Comparison of ENCODE assay signal across 22 cellular contexts in genomic region chr11:123254357-123254756, GRCh38. TPM values are rescaled to one million over a fixed set of nuclear protein-coding genes. Genes with fewer than 3 reads are reported as not detected.
A peak's percentile ranks its signal among the peaks of the same experiment; 100 is the strongest.
DNase-seq lines count a peak whose midpoint lies in the region; ATAC-seq, FAIRE-seq and TF ChIP-seq lines count a peak whose summit lies in the region.
"Had no signal": no experiment of that assay in that cellular context is flagged by ENCODE, and none has a peak within 500 bp of the region (broad histone marks: within the 10 kb centered on the region; RNA-seq: fewer than 3 reads in every experiment).

No MANE protein-coding gene starts in this region.

- no peaks in the 10 kb centered on the region for H3K23me2 ChIP-seq in H1 (ENCODE audit: low read depth, low read length)

- TF ChIP-seq CTCF in IMR-90 (conservative IDR thresholded peaks at IDR 0.05; ENCODE audit: low read depth, low read length) (no peak), H1 (IDR thresholded peaks at IDR 0.05; ENCODE audit: control extremely low read depth in 1 of 3, insufficient read depth in 1 of 3, low read depth in 1 of 3, low read length in 3 of 3) (no peak)

- H3K56ac ChIP-seq in IMR-90 (ENCODE audit: extremely low read depth, insufficient read depth, low read length): no peak overlapping the region
- no peak overlapping the region for H3K56ac ChIP-seq in H1 (replicated peaks; ENCODE audit: insufficient read length, low read depth, low read length)

- TF ChIP-seq POLR2A in IMR-90 (IDR thresholded peaks at IDR 0.05; ENCODE audit: low read depth, low read length) (no peak), H1 (IDR thresholded peaks at IDR 0.05; ENCODE audit: control extremely low read depth in 1 of 2, low read depth in 2 of 2, low read length in 2 of 2) (no peak)

- peaks cover 8% of the 10 kb centered on the region for H3K9me1 ChIP-seq in IMR-90 (ENCODE audit: insufficient read depth, low read length)

- H4K12ac ChIP-seq in trophoblast cell (ENCODE audit: low read depth, low read length): no peak overlapping the region

- H3K4me3 ChIP-seq in IMR-90 (ENCODE audit: insufficient read depth, low read depth, low read length) (no peak overlapping the region), H1 (ENCODE audit: extremely low read depth in 1 of 4, insufficient read depth in 2 of 4, low read depth in 3 of 4, low read length in 4 of 4) (no peak overlapping the region), trophoblast cell (ENCODE audit: low read depth, low read length) (peak overlapping the region; percentile 53)
- H3K4me3 ChIP-seq: BLaER1 treated with 17β-estradiol and CSF1 and Interleukin-3, amounts not matched to agents 10 nM and 100 nM; GM23248; K562 had no signal

- H3K4ac ChIP-seq in IMR-90 (ENCODE audit: low read depth, low read length) (no peak overlapping the region; the same call in 1 of the 2 replicates), H1 (replicated peaks; ENCODE audit: insufficient read length, low read depth, low read length) (no peak overlapping the region), trophoblast cell (ENCODE audit: low read depth, low read length) (no peak overlapping the region)

- 0 out of 3 replicates have a peak overlapping the region, but pooled peaks have one; percentile 49 for H2BK15ac ChIP-seq in IMR-90 (ENCODE audit: low read depth, low read length)
- H2BK15ac ChIP-seq in H1 (ENCODE audit: low read length): no peak overlapping the region

- H3K79me1 ChIP-seq in IMR-90 (ENCODE audit: low read depth in 1 of 2, low read length in 2 of 2): no peaks in the 10 kb centered on the region
- H3K79me1 ChIP-seq in H1 (ENCODE audit: low read depth, low read length): no peaks in the 10 kb centered on the region
- H3K79me1 ChIP-seq in trophoblast cell (ENCODE audit: low read length): no peaks in the 10 kb centered on the region

- ATAC-seq in IMR-90 (ENCODE audit: low read depth) (no peak), HG03159 (IDR thresholded peaks at IDR 0.05; ENCODE audit: unreplicated experiment) (no peak), HG03460 (IDR thresholded peaks at IDR 0.05; ENCODE audit: unreplicated experiment) (no peak)
- ATAC-seq: K562 had no signal

- H2BK12ac ChIP-seq in H1 (ENCODE audit: low read depth, low read length) (no peak overlapping the region), trophoblast cell (ENCODE audit: low read length) (no peak overlapping the region)

- DNase-seq in IMR-90 (no peak), H1 (ENCODE audit: low read depth in 1 of 2, low spot score in 2 of 2) (no peak), trophoblast cell (no peak), NCI-H2029 treated with DMSO at 0.1 percent for 48 hours (lab: John Stamatoyannopoulos, UW) (no peak)
- DNase-seq: CD8-positive, alpha-beta memory T cell; COR-L47; DMS 273 treated with DMSO at 0.1 percent for 48 hours; DMS53; DND-41; EL; HFFc6 had no signal

- H2AFZ ChIP-seq in IMR-90 (replicated peaks; ENCODE audit: low read length, poor library complexity) (no peak overlapping the region), H1 (ENCODE audit: low read length) (no peak overlapping the region), trophoblast cell (ENCODE audit: insufficient read depth, low read length, poor library complexity) (no peak overlapping the region)
- H2AFZ ChIP-seq: GM23248 had no signal

- H3K14ac ChIP-seq in IMR-90 (replicated peaks; ENCODE audit: low read depth, low read length): no peak overlapping the region
- no peak overlapping the region for H3K14ac ChIP-seq in H1 (ENCODE audit: insufficient read length)
- no peak overlapping the region for H3K14ac ChIP-seq in trophoblast cell (ENCODE audit: low read length)

- H3K79me2 ChIP-seq in H1 (ENCODE audit: control insufficient read depth in 1 of 2, insufficient read depth in 2 of 2, low read length in 2 of 2): no peaks in the 10 kb centered on the region
- no peaks in the 10 kb centered on the region for H3K79me2 ChIP-seq in trophoblast cell (ENCODE audit: control insufficient read depth, insufficient read depth, low read length, poor library complexity)

- H3K9me3 ChIP-seq in IMR-90 (ENCODE audit: control insufficient read depth, insufficient read depth, low read length) (peaks cover 4% of the 10 kb centered on the region; the same call in 1 of the 2 replicates), H1 (ENCODE audit: insufficient read depth in 2 of 2, low read depth in 1 of 2, low read length in 1 of 2) (peaks cover 13 to 15% of the 10 kb centered on the region in 2 experiments), trophoblast cell (ENCODE audit: insufficient read depth, low read depth, low read length) (peaks cover 2% of the 10 kb centered on the region)

- H2BK5ac ChIP-seq in IMR-90 (ENCODE audit: low read depth, low read length, poor library complexity, severe bottlenecking): no peak overlapping the region
- H2BK5ac ChIP-seq in H1 (ENCODE audit: low read depth, low read length): no peak overlapping the region
- H2BK5ac ChIP-seq in trophoblast cell (ENCODE audit: low read depth, low read length, poor library complexity): no peak overlapping the region

- TF ChIP-seq RAD21 in IMR-90 (IDR thresholded peaks at IDR 0.05; ENCODE audit: low read length) (no peak), H1 (IDR thresholded peaks at IDR 0.05 in 1 of 2, conservative IDR thresholded peaks at IDR 0.05 in 1 of 2; ENCODE audit: low read depth in 2 of 2, low read length in 2 of 2) (no peak)

- POLR2A ChIA-PET in IMR-90 (lab: Charles Lee; ENCODE audit: unreplicated experiment) (no interaction called here), H1 (lab: Charles Lee; ENCODE audit: partially characterized antibody) (no interaction called here)

- H4K20me1 ChIP-seq in IMR-90 (ENCODE audit: insufficient read depth, low read length) (no peaks in the 10 kb centered on the region; the same call in 1 of the 2 replicates), H1 (replicated peaks in 1 of 2; ENCODE audit: control insufficient read depth in 1 of 2, insufficient read depth in 2 of 2, low read length in 2 of 2) (no peaks in the 10 kb centered on the region)
- H4K20me1 ChIP-seq: BLaER1 treated with 17β-estradiol and CSF1 and Interleukin-3, amounts not matched to agents 10 nM and 100 nM had no signal

- no peak for FAIRE-seq in H1 (lab: Jason Lieb, UNC)
- FAIRE-seq: G401.6, GM12891, GM19239, H54, K562 had no signal

- H4K5ac ChIP-seq in IMR-90 (ENCODE audit: low read depth, low read length) (no peak overlapping the region), H1 (ENCODE audit: insufficient read length, low read depth, low read length) (no peak overlapping the region)

- in situ Hi-C loops in IMR-90 (cut with MboI; ENCODE audit: low sequenced_read_pairs): loop anchor here (25.0 kb wide), 1 partner anchor 392 kb away; no protein-coding TSS in a partner anchor

- H2AK5ac ChIP-seq in IMR-90 (ENCODE audit: low read depth, low read length): peak overlapping the region; percentile 61
- H2AK5ac ChIP-seq in H1 (ENCODE audit: low read depth, low read length): no peak overlapping the region
- H2AK5ac ChIP-seq in trophoblast cell (ENCODE audit: low read length): no peak overlapping the region

- dilution Hi-C loops in IMR-90 (cut with HindIII; ENCODE audit: low sequenced_read_pairs, unreplicated experiment): loop anchor here (25.0 kb wide), 1 partner anchor 142 kb away; no protein-coding TSS in a partner anchor

- H3K9ac ChIP-seq in IMR-90 (ENCODE audit: low read depth, low read length): no peak overlapping the region
- no peak overlapping the region for H3K9ac ChIP-seq in H1 (replicated peaks in 1 of 4; ENCODE audit: extremely low read depth in 1 of 4, low read depth in 3 of 4, low read length in 3 of 4)
- no peak overlapping the region for H3K9ac ChIP-seq in trophoblast cell (ENCODE audit: low read length)
- H3K9ac ChIP-seq: BLaER1 treated with 17β-estradiol and CSF1 and Interleukin-3, amounts not matched to agents 10 nM and 100 nM; GM23248 had no signal

- TF ChIP-seq EP300 in H1 (IDR thresholded peaks at IDR 0.05; ENCODE audit: borderline replicate concordance in 1 of 2, low read depth in 2 of 2, low read length in 2 of 2): no peak

- H2BK120ac ChIP-seq in IMR-90 (ENCODE audit: low read depth, low read length): no peak overlapping the region
- no peak overlapping the region for H2BK120ac ChIP-seq in H1 (replicated peaks; ENCODE audit: low read depth, low read length)
- H2BK120ac ChIP-seq in trophoblast cell (ENCODE audit: insufficient read depth, low read length, poor library complexity): no peak overlapping the region

- no TSS peak for BruUV-seq in IMR-90 (replicated peaks; lab: Mats Ljungman, UMichigan)

- intact Hi-C loops in IMR-90 (cut with micrococcal nuclease): loop anchor here (5.0 kb wide), 1 partner anchor 223 kb away; no protein-coding TSS in a partner anchor

- H3K4me2 ChIP-seq in IMR-90 (ENCODE audit: low read depth, low read length) (no peak overlapping the region), H1 (ENCODE audit: insufficient read depth in 1 of 2, low read depth in 2 of 2, low read length in 2 of 2) (no peak overlapping the region), trophoblast cell (ENCODE audit: low read length) (no peak overlapping the region)
- H3K4me2 ChIP-seq: BLaER1 treated with 17β-estradiol and CSF1 and Interleukin-3, amounts not matched to agents 10 nM and 100 nM had no signal

- H3K27ac ChIP-seq in IMR-90 (ENCODE audit: insufficient read depth, low read length) (no peak overlapping the region), H1 (ENCODE audit: low read depth, low read length) (no peak overlapping the region), trophoblast cell (ENCODE audit: low read depth, low read length) (no peak overlapping the region)
- H3K27ac ChIP-seq: BLaER1 treated with 17β-estradiol and CSF1 and Interleukin-3, amounts not matched to agents 10 nM and 100 nM; GM23248 had no signal

- peak overlapping the region; percentile 34 for H2AK9ac ChIP-seq in IMR-90 (replicated peaks; ENCODE audit: low read depth, low read length, poor library complexity)

- peaks cover 21% of the 10 kb centered on the region for H3K4me1 ChIP-seq in IMR-90 (ENCODE audit: control insufficient read depth, insufficient read depth, low read length)
- no peaks in the 10 kb centered on the region; a peak in 1 of 7 replicates for H3K4me1 ChIP-seq in H1 (replicated peaks in 1 of 4; ENCODE audit: control insufficient read depth in 3 of 4, insufficient read depth in 4 of 4, low read length in 3 of 4)
- peaks cover 0 to 2% of the 10 kb centered on the region in 2 experiments for H3K4me1 ChIP-seq in trophoblast cell (ENCODE audit: control insufficient read depth in 1 of 2, insufficient read depth in 2 of 2, low read length in 2 of 2)

- H3K27me3 ChIP-seq in IMR-90 (ENCODE audit: control insufficient read depth, insufficient read depth, low read length): no peaks in the 10 kb centered on the region; the same call in 1 of the 2 replicates
- H3K27me3 ChIP-seq in H1 (replicated peaks in 1 of 4; ENCODE audit: control insufficient read depth in 3 of 4, extremely low read depth in 1 of 4, insufficient read depth in 3 of 4, low read length in 3 of 4): no peaks in the 10 kb centered on the region
- no peaks in the 10 kb centered on the region for H3K27me3 ChIP-seq in trophoblast cell (ENCODE audit: insufficient read depth, low read length)
- H3K27me3 ChIP-seq: BLaER1 treated with 17β-estradiol and CSF1 and Interleukin-3, amounts not matched to agents 10 nM and 100 nM had no signal

- H4K91ac ChIP-seq in IMR-90 (ENCODE audit: insufficient read depth, low read depth, low read length) (no peak overlapping the region; the same call in 1 of the 2 replicates), H1 (replicated peaks; ENCODE audit: insufficient read length, low read length) (no peak overlapping the region), trophoblast cell (ENCODE audit: low read depth, low read length) (no peak overlapping the region)

- H3K23ac ChIP-seq in IMR-90 (ENCODE audit: low read depth, low read length): no peak overlapping the region
- H3K23ac ChIP-seq in H1 (ENCODE audit: insufficient read length): no peak overlapping the region
- no peak overlapping the region for H3K23ac ChIP-seq in trophoblast cell (ENCODE audit: low read length)

- H4K8ac ChIP-seq in IMR-90 (ENCODE audit: low read depth in 2 of 2, low read length in 2 of 2) (no peak overlapping the region), H1 (ENCODE audit: extremely low read depth, insufficient read depth, low read length) (no peak overlapping the region), trophoblast cell (ENCODE audit: low read depth, low read length) (no peak overlapping the region)

- CTCF ChIA-PET in IMR-90 (lab: Yijun Ruan, JAX): interaction anchor here (1.3 kb wide), 1 partner anchor 90 kb away, joined by 3 read pairs; no protein-coding TSS in a partner anchor
- CTCF ChIA-PET in H1 (lab: Charles Lee; ENCODE audit: partially characterized antibody): interaction anchor here (0.6 to 18.3 kb wide), 8 partner anchors 9 to 457 kb away, joined by 3 to 286 read pairs (median 4); no protein-coding TSS in a partner anchor

- no peaks in the 10 kb centered on the region for H3K36me3 ChIP-seq in IMR-90 (ENCODE audit: control insufficient read depth, insufficient read depth, low read length)
- H3K36me3 ChIP-seq in H1 (ENCODE audit: control insufficient read depth in 2 of 4, insufficient read depth in 4 of 4, low read length in 3 of 4): no peaks in the 10 kb centered on the region
- H3K36me3 ChIP-seq in trophoblast cell (ENCODE audit: control insufficient read depth in 1 of 2, insufficient read depth in 2 of 2, low read length in 2 of 2): no peaks in the 10 kb centered on the region

- H3K18ac ChIP-seq in IMR-90 (ENCODE audit: low read depth, low read length) (peak overlapping the region; percentile 61), H1 (ENCODE audit: extremely low read depth, low read length) (no peak overlapping the region), trophoblast cell (ENCODE audit: low read length) (no peak overlapping the region)

- 92% methylated on average over 2 of the region's 3 CpGs; no CpG with 5 or more reads in 1 of the 2 experiments for WGBS in IMR-90 (ENCODE audit: extremely low coverage in 2 of 2, insufficient read length in 1 of 2), 2 experiments
- WGBS in H1 (ENCODE audit: extremely low coverage in 1 of 2, insufficient coverage in 1 of 2, insufficient read length in 1 of 2, insufficient replicate concordance in 2 of 2, low coverage in 1 of 2, low lambda C conversion rate in 2 of 2, missing lambda C conversion rate in 1 of 2), 2 experiments: 87% methylated on average over 3 of the region's 3 CpGs; no CpG with 5 or more reads in 1 of the 2 experiments
- no CpG with 5 or more reads among the region's 3 CpGs for WGBS in trophoblast cell (ENCODE audit: extremely low coverage, insufficient coverage, insufficient read length)

- H2BK20ac ChIP-seq in IMR-90 (ENCODE audit: low read depth, low read length) (no peak overlapping the region; the same call in 1 of the 2 replicates), H1 (ENCODE audit: low read length) (no peak overlapping the region)

RNA-seq across cellular contexts. Expression of gene CLMP, which starts 59.3 kb away (rescaled TPM):
- total RNA-seq in IMR-90 (2012; rRNA removed): 54.7 and 56.1 TPM in 2 replicates
- polyA plus RNA-seq in IMR-90 (2012; rRNA removed) (78.9 and 95.7 TPM in 2 replicates), H1 (2011; rRNA removed) (9.9 and 11.5 TPM in 2 replicates)
- polyA plus RNA-seq in IMR-90 (2012; cell fraction: cytosol; rRNA removed): 50.5 and 121 TPM in 2 replicates
- polyA plus RNA-seq in IMR-90 (2012; cell fraction: nucleus; rRNA removed; ENCODE audit: low replicate concordance): 20.7 and 92.9 TPM in 2 replicates
- total RNA-seq in H1 (2021; fragmentation: NEBNext Ultra II Directional; extraction: Animal tissue kit (Norgen Biotek cat#: 25700)): 20.8 and 24.1 TPM in 2 replicates
- polyA plus RNA-seq in H1 (2011; cell fraction: cytosol; rRNA removed): 15.4 TPM
- polyA plus RNA-seq in H1 (2011; cell fraction: nucleus; rRNA removed): 16.9 TPM
- 10.4 to 16.3 TPM (median 14.3 TPM) in 4 replicates for polyA plus RNA-seq in H1 (2012, experiment 1 of 2)
- polyA plus RNA-seq in H1 (2012, experiment 2 of 2): 2.0 TPM
- polyA plus RNA-seq in H1 (2013, experiment 1 of 2): 15.4 TPM
- 16.5 TPM for polyA plus RNA-seq in H1 (2013, experiment 2 of 2)
- 58.8 and 90.8 TPM in 2 replicates for polyA minus RNA-seq in H1 (2011; rRNA and poly(A)+ RNA removed)
- 13.3 TPM for polyA minus RNA-seq in H1 (2011; cell fraction: cytosol; rRNA and poly(A)+ RNA removed)
- 17.5 TPM for polyA minus RNA-seq in H1 (2011; cell fraction: nucleus; rRNA and poly(A)+ RNA removed)
- 52.0 and 56.1 TPM in 2 replicates for polyA plus RNA-seq in trophoblast cell (2013)
- total RNA-seq: B cell, HT-29 had no signal
